Comparison of ENCODE assay signal across 9 cellular contexts in the genomic region with DNA sequence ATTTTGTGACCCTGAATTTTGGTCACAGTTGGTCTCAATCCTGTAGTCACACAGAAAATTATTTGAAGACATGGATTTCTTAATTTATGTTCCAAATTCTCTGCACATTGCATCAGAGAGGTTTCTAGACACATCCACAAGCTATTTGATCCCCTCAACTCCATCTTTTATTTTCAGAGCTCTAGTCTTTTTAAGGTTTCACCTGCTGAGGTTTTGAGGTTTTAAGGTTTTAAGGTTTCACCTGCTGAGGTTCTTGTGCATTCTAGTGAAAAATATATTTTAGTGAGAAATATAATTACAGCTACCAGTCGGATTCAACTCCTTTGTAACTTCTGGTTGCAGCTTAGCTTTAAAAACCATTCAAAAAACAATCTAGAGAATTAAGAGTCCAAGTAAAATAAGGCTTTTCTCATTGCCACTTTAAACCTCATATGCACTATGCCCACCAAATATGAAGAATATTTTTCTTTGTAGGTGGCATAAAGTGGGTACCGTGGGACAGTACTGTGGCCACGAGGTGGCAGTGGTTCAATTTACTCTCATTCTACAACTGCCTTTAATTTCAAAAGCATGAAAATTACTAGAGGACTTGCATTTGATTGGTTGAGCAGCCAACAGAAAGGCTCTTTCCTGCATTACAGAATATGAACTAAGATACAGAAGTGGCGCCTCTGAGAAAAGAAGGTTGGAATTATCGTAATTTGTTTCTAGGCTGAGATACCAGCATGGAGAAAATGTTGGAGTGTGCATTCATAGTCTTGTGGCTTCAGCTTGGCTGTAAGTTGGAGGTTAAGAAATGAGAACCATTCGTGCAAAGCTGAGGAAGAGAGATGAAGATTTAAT.
DNase-seq lines count a peak whose midpoint lies in the region; ATAC-seq, FAIRE-seq and TF ChIP-seq lines count a peak whose summit lies in the region.
"Had no signal": no experiment of that assay in that cellular context is flagged by ENCODE, and none has a peak within 500 bp of the region (broad histone marks: within the 10 kb centered on the region; RNA-seq: fewer than 3 reads in every experiment).

No MANE protein-coding gene starts in this region.

- H3K27me3 ChIP-seq in keratinocyte (ENCODE audit: control insufficient read depth, extremely low read depth, insufficient read depth, low read length) (no peaks in the 10 kb centered on the region), tibial artery (no peaks in the 10 kb centered on the region)

- peak; percentile 32 for TF ChIP-seq CTCF in D721Med (IDR thresholded peaks at IDR 0.05; ENCODE audit: insufficient read depth, missing control alignments)
- TF ChIP-seq CTCF in keratinocyte (optimal IDR thresholded peaks at IDR 0.05 in 1 of 3, IDR thresholded peaks at IDR 0.05 in 1 of 3, conservative IDR thresholded peaks at IDR 0.05 in 1 of 3; ENCODE audit: extremely low read depth in 1 of 3, insufficient read depth in 2 of 3, low read length in 3 of 3): peak; percentile 49 to 57 (median 55)
- peak; percentile 72 for TF ChIP-seq CTCF in type B pancreatic cell (conservative IDR thresholded peaks at IDR 0.05)
- TF ChIP-seq CTCF in tibial artery (IDR thresholded peaks at IDR 0.05): no peak

- no peaks in the 10 kb centered on the region for H3K79me2 ChIP-seq in keratinocyte (ENCODE audit: control insufficient read depth, insufficient read depth, low read length)

- H3K4me3 Mint-ChIP-seq in activated T-helper 1 cell treated with anti-CD3 and anti-CD28 coated beads, Interleukin-12 subunit alpha, Interleukin-12 subunit beta, Interleukin-2, Interleukin-4 antibody, amounts not matched to agents 30 ng/mL and 10 ng/mL and 1 ng/mL, durations not matched to agents 14 hours and 24 hours and 36 hours: peak overlapping the region; percentile 77
- no peak overlapping the region for H3K4me3 Mint-ChIP-seq in type B pancreatic cell

- no peak overlapping the region for H2AFZ ChIP-seq in keratinocyte (ENCODE audit: control insufficient read depth, low read length)

- H3K4me2 ChIP-seq in keratinocyte (ENCODE audit: control insufficient read depth, extremely low read depth, insufficient read depth, low read depth, low read length): no peak overlapping the region

- no peaks in the 10 kb centered on the region for H3K9me1 ChIP-seq in keratinocyte (ENCODE audit: control insufficient read depth, extremely low read depth, insufficient read depth, low read length)

- dilution Hi-C loops in keratinocyte (cut with MboI; ENCODE audit: extremely low pct_ligation_motif_present, low sequenced_read_pairs): no loop called here

- H3K9me3 Mint-ChIP-seq in activated T-helper 1 cell treated with anti-CD3 and anti-CD28 coated beads, Interleukin-12 subunit alpha, Interleukin-12 subunit beta, Interleukin-2, Interleukin-4 antibody, amounts not matched to agents 30 ng/mL and 10 ng/mL and 1 ng/mL, durations not matched to agents 14 hours and 24 hours and 36 hours: no peaks in the 10 kb centered on the region
- no peaks in the 10 kb centered on the region for H3K9me3 Mint-ChIP-seq in type B pancreatic cell

- peaks cover 2% of the 10 kb centered on the region for H3K27me3 Mint-ChIP-seq in activated T-helper 1 cell treated with anti-CD3 and anti-CD28 coated beads, Interleukin-12 subunit alpha, Interleukin-12 subunit beta, Interleukin-2, Interleukin-4 antibody, amounts not matched to agents 30 ng/mL and 10 ng/mL and 1 ng/mL, durations not matched to agents 14 hours and 24 hours and 36 hours (ENCODE audit: insufficient read depth)
- peaks cover 35% of the 10 kb centered on the region for H3K27me3 Mint-ChIP-seq in type B pancreatic cell

- FAIRE-seq in D721Med (lab: Jason Lieb, UNC): no peak
- no peak for FAIRE-seq in keratinocyte (lab: Jason Lieb, UNC)
- no peak for FAIRE-seq in frontal cortex (lab: Jason Lieb, UNC)
- FAIRE-seq: islet of Langerhans had no signal

- H3K27ac Mint-ChIP-seq in activated T-helper 1 cell treated with anti-CD3 and anti-CD28 coated beads, Interleukin-12 subunit alpha, Interleukin-12 subunit beta, Interleukin-2, Interleukin-4 antibody, amounts not matched to agents 30 ng/mL and 10 ng/mL and 1 ng/mL, durations not matched to agents 14 hours and 24 hours and 36 hours: peak overlapping the region; percentile 24
- no peak overlapping the region for H3K27ac Mint-ChIP-seq in type B pancreatic cell

- DNase-seq in D721Med (ENCODE audit: insufficient read length, low spot score): no peak
- peak; percentile 43 to 69 for DNase-seq in Kasumi-1 (lab: John Stamatoyannopoulos, UW)
- peak; percentile 12 for DNase-seq in activated T-helper 1 cell treated with anti-CD3 and anti-CD28 coated beads, Interleukin-12 subunit alpha, Interleukin-12 subunit beta, Interleukin-2, Interleukin-4 antibody, amounts not matched to agents 30 ng/mL and 10 ng/mL and 1 ng/mL, durations not matched to agents 14 hours and 24 hours and 36 hours (ENCODE audit: low spot score)
- no peak for DNase-seq in keratinocyte (ENCODE audit: low read depth, low spot score)
- DNase-seq in type B pancreatic cell (ENCODE audit: extremely low spot score, unreplicated experiment): no peak
- DNase-seq in frontal cortex (ENCODE audit: low spot score in 2 of 2): no peak
- no peak for DNase-seq in tibial artery

- H3K9me3 ChIP-seq in keratinocyte (ENCODE audit: control insufficient read depth, low read depth, low read length) (no peaks in the 10 kb centered on the region), tibial artery (no peaks in the 10 kb centered on the region)

- no peak overlapping the region for H3K9ac ChIP-seq in keratinocyte (ENCODE audit: control insufficient read depth, extremely low read depth, insufficient read depth, low read length)

- ATAC-seq in GM19023 (IDR thresholded peaks at IDR 0.05; ENCODE audit: unreplicated experiment): no peak

- intact Hi-C loops in activated T-helper 1 cell treated with anti-CD3 and anti-CD28 coated beads, Interleukin-12 subunit alpha, Interleukin-12 subunit beta, Interleukin-2, Interleukin-4 antibody, amounts not matched to agents 30 ng/mL and 10 ng/mL and 1 ng/mL, durations not matched to agents 14 hours and 24 hours and 36 hours (cut with micrococcal nuclease): loop anchor here (2.0 kb wide), 1 partner anchor 121 kb away; no protein-coding TSS in a partner anchor
- intact Hi-C loops in tibial artery (cut with DNase I; ENCODE audit: low total_unique reads): no loop called here

- H3K4me1 ChIP-seq in keratinocyte (ENCODE audit: control insufficient read depth, extremely low read depth, insufficient read depth, low read length) (no peaks in the 10 kb centered on the region), tibial artery (no peaks in the 10 kb centered on the region)

- H3K27ac ChIP-seq in keratinocyte (ENCODE audit: control insufficient read depth, insufficient read depth, low read length) (no peak overlapping the region), tibial artery (no peak overlapping the region)

- no peaks in the 10 kb centered on the region for H3K36me3 ChIP-seq in keratinocyte (ENCODE audit: control insufficient read depth in 2 of 2, extremely low read depth in 1 of 2, insufficient read depth in 2 of 2, low read length in 2 of 2)
- H3K36me3 ChIP-seq in tibial artery: no peaks in the 10 kb centered on the region

- peaks cover 8% of the 10 kb centered on the region for H3K4me1 Mint-ChIP-seq in activated T-helper 1 cell treated with anti-CD3 and anti-CD28 coated beads, Interleukin-12 subunit alpha, Interleukin-12 subunit beta, Interleukin-2, Interleukin-4 antibody, amounts not matched to agents 30 ng/mL and 10 ng/mL and 1 ng/mL, durations not matched to agents 14 hours and 24 hours and 36 hours (ENCODE audit: low read depth)
- H3K4me1 Mint-ChIP-seq in type B pancreatic cell (ENCODE audit: unreplicated experiment): no peaks in the 10 kb centered on the region

- H3K4me3 ChIP-seq in keratinocyte (ENCODE audit: control insufficient read depth in 2 of 3, extremely low read depth in 1 of 3, insufficient read depth in 2 of 3, low read depth in 1 of 3, low read length in 3 of 3) (no peak overlapping the region), tibial artery (no peak overlapping the region)

- no peaks in the 10 kb centered on the region for H4K20me1 ChIP-seq in keratinocyte (ENCODE audit: control insufficient read depth, extremely low read depth, insufficient read depth, low read length)

- no peaks in the 10 kb centered on the region for H3K36me3 Mint-ChIP-seq in activated T-helper 1 cell treated with anti-CD3 and anti-CD28 coated beads, Interleukin-12 subunit alpha, Interleukin-12 subunit beta, Interleukin-2, Interleukin-4 antibody, amounts not matched to agents 30 ng/mL and 10 ng/mL and 1 ng/mL, durations not matched to agents 14 hours and 24 hours and 36 hours (ENCODE audit: low read depth)
- H3K36me3 Mint-ChIP-seq in type B pancreatic cell: no peaks in the 10 kb centered on the region

Comparison
In these comparisons a context has a peak if more than half of its experiments do, and no peak if none do; other contexts are left out.
1. DNase-seq: peak in Kasumi-1 (2 of 2) and activated T-helper 1 cell treated with anti-CD3 and anti-CD28 coated beads, Interleukin-12 subunit alpha, Interleukin-12 subunit beta, Interleukin-2, Interleukin-4 antibody, amounts not matched to agents 30 ng/mL and 10 ng/mL and 1 ng/mL, durations not matched to agents 14 hours and 24 hours and 36 hours (single experiment); none in D721Med (single experiment), keratinocyte (single experiment), type B pancreatic cell (single experiment), frontal cortex (0 of 2) and tibial artery (0 of 2).
2. CTCF ChIP-seq: peak in D721Med (single experiment), keratinocyte (3 of 3) and type B pancreatic cell (single experiment); none in tibial artery (0 of 2).